Comparison of ENCODE assay signal across 1 cellular context in genomic region chr1:36380003-36380631, GRCh38.
A peak's percentile ranks its signal among the peaks of the same experiment; 100 is the strongest.
TF ChIP-seq lines count a peak whose summit lies in the region.

No MANE protein-coding gene starts in this region.

TF ChIP-seq in HepG2, 621 proteins besides CTCF, POLR2A, EP300 and RAD21 (continues in another document):
- TF ChIP-seq TCF7 (IDR thresholded peaks at IDR 0.05; ENCODE audit: low read depth): no peak
- no peak for TF ChIP-seq LCORL (IDR thresholded peaks at IDR 0.05)
- no peak for TF ChIP-seq LCORL (CRISPR knock-in tag; IDR thresholded peaks at IDR 0.05)
- no peak for TF ChIP-seq ATF1 (CRISPR knock-in tag; IDR thresholded peaks at IDR 0.05)
- no peak for TF ChIP-seq ZNF3 (CRISPR knock-in tag; IDR thresholded peaks at IDR 0.05)
- peak; percentile 86 for TF ChIP-seq ZEB1 (IDR thresholded peaks at IDR 0.05; ENCODE audit: insufficient replicate concordance, low read depth)
- no peak for TF ChIP-seq ATF7-NPFF (CRISPR knock-in tag; IDR thresholded peaks at IDR 0.05; ENCODE audit: low read depth)
- TF ChIP-seq ZBED4 (CRISPR knock-in tag; IDR thresholded peaks at IDR 0.05; ENCODE audit: borderline replicate concordance): no peak
- TF ChIP-seq ZBTB44 (CRISPR knock-in tag; IDR thresholded peaks at IDR 0.05): no peak
- no peak for TF ChIP-seq ZNF124 (CRISPR knock-in tag; IDR thresholded peaks at IDR 0.05)
- no peak for TF ChIP-seq ESRRA (CRISPR knock-in tag; IDR thresholded peaks at IDR 0.05; ENCODE audit: low read depth)
- peak; percentile 44; the same call in 1 of the 2 replicates for TF ChIP-seq NR2F2 (IDR thresholded peaks at IDR 0.05; ENCODE audit: borderline replicate concordance, low read depth)
- no peak for TF ChIP-seq TRIM22 (IDR thresholded peaks at IDR 0.05)
- TF ChIP-seq FOSL2 (CRISPR knock-in tag; IDR thresholded peaks at IDR 0.05): no peak
- TF ChIP-seq POGZ (CRISPR knock-in tag; IDR thresholded peaks at IDR 0.05): no peak
- no peak for TF ChIP-seq ZNF326 (CRISPR knock-in tag; IDR thresholded peaks at IDR 0.05; ENCODE audit: borderline replicate concordance)
- TF ChIP-seq ZBTB46 (CRISPR knock-in tag; IDR thresholded peaks at IDR 0.05; ENCODE audit: borderline replicate concordance): no peak
- TF ChIP-seq SRSF1 (optimal IDR thresholded peaks at IDR 0.05; ENCODE audit: low read depth, low read length): no peak
- TF ChIP-seq RAD51 (IDR thresholded peaks at IDR 0.05; ENCODE audit: borderline replicate concordance): no peak
- TF ChIP-seq FOXM1 (CRISPR knock-in tag; IDR thresholded peaks at IDR 0.05): no peak
- no peak for TF ChIP-seq ZNF746 (CRISPR knock-in tag; IDR thresholded peaks at IDR 0.05)
- TF ChIP-seq ZNF672 (CRISPR knock-in tag; IDR thresholded peaks at IDR 0.05): no peak
- TF ChIP-seq ZNF646 (CRISPR knock-in tag; IDR thresholded peaks at IDR 0.05): no peak
- TF ChIP-seq ZNF296 (CRISPR knock-in tag; conservative IDR thresholded peaks at IDR 0.05): no peak
- TF ChIP-seq HNF4G (IDR thresholded peaks at IDR 0.05; ENCODE audit: borderline replicate concordance, low read depth, low read length): peak; percentile 64; the same call in 1 of the 2 replicates
- TF ChIP-seq HNF4G (CRISPR knock-in tag; IDR thresholded peaks at IDR 0.05; ENCODE audit: borderline replicate concordance, low read depth): no peak; the same call in 1 of the 2 replicates
- no peak for TF ChIP-seq CBX2 (IDR thresholded peaks at IDR 0.05; ENCODE audit: low read depth, low read length)
- no peak for TF ChIP-seq CBX2 (CRISPR knock-in tag; IDR thresholded peaks at IDR 0.05; ENCODE audit: low read depth)
- TF ChIP-seq ZFP36 (IDR thresholded peaks at IDR 0.05; ENCODE audit: borderline replicate concordance, low read depth, low read length, partially characterized antibody): no peak
- no peak for TF ChIP-seq SKI (IDR thresholded peaks at IDR 0.05; ENCODE audit: partially characterized antibody)
- no peak for TF ChIP-seq JARID2 (CRISPR knock-in tag; IDR thresholded peaks at IDR 0.05; ENCODE audit: insufficient replicate concordance)
- TF ChIP-seq ZNF44 (CRISPR knock-in tag; IDR thresholded peaks at IDR 0.05): no peak
- no peak for TF ChIP-seq MLXIP (CRISPR knock-in tag; IDR thresholded peaks at IDR 0.05; ENCODE audit: borderline replicate concordance)
- peak; percentile 30; the same call in 1 of the 2 replicates for TF ChIP-seq NFYC (CRISPR knock-in tag; IDR thresholded peaks at IDR 0.05)
- no peak for TF ChIP-seq MYPOP (CRISPR knock-in tag; IDR thresholded peaks at IDR 0.05)
